In the genomic region with DNA sequence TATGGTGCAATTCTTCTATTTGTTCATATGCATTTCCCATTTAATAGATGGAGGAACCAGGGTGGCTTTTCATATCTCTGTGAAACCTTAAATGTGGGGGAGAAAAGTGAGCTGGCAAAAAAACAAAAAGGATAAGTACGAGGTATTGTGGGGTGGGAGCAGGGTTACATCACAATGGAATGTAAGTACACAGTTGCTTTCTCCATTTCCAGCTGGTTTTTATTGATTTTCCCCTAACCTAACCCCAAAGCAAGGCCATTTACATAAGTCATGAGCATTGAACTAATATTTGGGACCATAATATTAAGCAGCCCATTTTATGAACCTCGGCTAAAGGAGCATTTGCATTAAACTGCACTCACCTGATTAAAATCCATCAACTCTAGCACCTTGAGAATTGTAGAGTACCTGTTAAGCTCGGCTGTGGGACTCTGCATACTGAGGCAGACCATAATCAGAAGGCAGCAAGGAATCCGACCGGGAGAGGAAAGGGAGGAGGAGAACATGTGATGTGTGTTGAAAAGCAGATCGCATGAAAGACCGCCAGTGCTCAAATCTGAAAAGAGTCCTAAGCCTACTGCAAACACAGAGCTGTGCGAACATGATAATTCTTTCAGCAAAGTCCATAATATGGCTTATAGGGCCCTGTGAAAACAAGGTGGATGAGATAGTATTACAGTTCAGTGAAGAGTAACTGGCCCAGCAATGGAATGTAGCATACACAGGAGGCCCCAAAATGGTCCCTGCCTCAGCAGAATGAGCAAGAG, we compare ENCODE assay signal across 20 cellular contexts.
DNase-seq lines count a peak whose midpoint lies in the region; ATAC-seq and TF ChIP-seq lines count a peak whose summit lies in the region.
"Had no signal": no experiment of that assay in that cellular context is flagged by ENCODE, and none has a peak within 500 bp of the region (broad histone marks: within the 10 kb centered on the region; RNA-seq: fewer than 3 reads in every experiment).

No MANE protein-coding gene starts in this region.

- ATAC-seq in GM18519 (IDR thresholded peaks at IDR 0.05; ENCODE audit: low FRiP score, unreplicated experiment) (no peak), left lobe of liver (no peak)
- ATAC-seq: CD8-positive, alpha-beta T cell; GM12878 had no signal

- H3K4me1 Mint-ChIP-seq in Caco-2 (ENCODE audit: low read depth, unreplicated experiment), result peaks cover 8% of the 10 kb centered on the region
- H3K4me1 Mint-ChIP-seq in progenitor cell of endocrine pancreas (ENCODE audit: low read depth), result peaks cover 12% of the 10 kb centered on the region
- H3K4me1 Mint-ChIP-seq: B cell had no signal

- no peaks in the 10 kb centered on the region for H3K27me3 ChIP-seq in Caco-2 (replicated peaks; ENCODE audit: control insufficient read depth, insufficient read depth, low read length)
- H3K27me3 ChIP-seq: BLaER1 treated with 17β-estradiol and CSF1 and Interleukin-3, amounts not matched to agents 10 nM and 100 nM had no signal

- CTCF ChIA-PET in Caco-2 (lab: Charles Lee), result interaction anchor here (1.0 kb wide), 2 partner anchors 18 to 155 kb away, joined by 3 read pairs; no protein-coding TSS in a partner anchor

- TF ChIP-seq CTCF in Caco-2 (IDR thresholded peaks at IDR 0.05; ENCODE audit: insufficient read depth in 1 of 2, low read depth in 1 of 2, low read length in 1 of 2, severe bottlenecking in 1 of 2, unreplicated experiment in 1 of 2) (no peak), fibroblast of pulmonary artery (IDR thresholded peaks at IDR 0.05; ENCODE audit: low read length, missing control alignments) (no peak), progenitor cell of endocrine pancreas (IDR thresholded peaks at IDR 0.05; ENCODE audit: unreplicated experiment) (no peak)

- no TSS peak for BruUV-seq in Caco-2 (replicated peaks; lab: Mats Ljungman, UMichigan)

- DNase-seq in Caco-2, result peak; percentile 60 to 63
- peak; percentile 69 for DNase-seq in NCI-H146 (lab: John Stamatoyannopoulos, UW)
- peak; percentile 6 for DNase-seq in fibroblast of pulmonary artery (ENCODE audit: low read depth)
- DNase-seq in progenitor cell of endocrine pancreas (ENCODE audit: low spot score, unreplicated experiment), result no peak
- no peak for DNase-seq in NCI-H2171 (lab: John Stamatoyannopoulos, UW)
- no peak for DNase-seq in left lobe of liver (ENCODE audit: low spot score)
- DNase-seq: 8988T; CD8-positive, alpha-beta T cell; DMS 273 treated with DMSO at 0.1 percent for 48 hours; DMS53; DND-41; EL; GM23248; HCEC 1CT; HFFc6; IMR-90 had no signal

- H3K9me3 Mint-ChIP-seq in Caco-2 (ENCODE audit: unreplicated experiment) (peaks cover 12% of the 10 kb centered on the region), progenitor cell of endocrine pancreas (ENCODE audit: low read depth) (peaks cover 2% of the 10 kb centered on the region)
- H3K9me3 Mint-ChIP-seq: HFFc6 had no signal

- H3K27me3 Mint-ChIP-seq in Caco-2 (ENCODE audit: insufficient read depth, unreplicated experiment) (no peaks in the 10 kb centered on the region), progenitor cell of endocrine pancreas (no peaks in the 10 kb centered on the region)
- H3K27me3 Mint-ChIP-seq: B cell had no signal

- no peaks in the 10 kb centered on the region for H3K36me3 ChIP-seq in Caco-2 (ENCODE audit: control insufficient read depth, insufficient read depth, low read length)
- H3K36me3 ChIP-seq: BLaER1 treated with 17β-estradiol and CSF1 and Interleukin-3, amounts not matched to agents 10 nM and 100 nM had no signal

- POLR2A ChIA-PET in Caco-2 (lab: Charles Lee), result no interaction called here

- H3K4me1 ChIP-seq in Caco-2, result peaks cover 34% of the 10 kb centered on the region

- H3K4me3 Mint-ChIP-seq in Caco-2 (ENCODE audit: unreplicated experiment) (peak overlapping the region; percentile 23), progenitor cell of endocrine pancreas (ENCODE audit: low read depth) (no peak overlapping the region)
- H3K4me3 Mint-ChIP-seq: B cell; CD8-positive, alpha-beta T cell; HFFc6 had no signal

- intact Hi-C loops in Caco-2 (cut with micrococcal nuclease; ENCODE audit: unreplicated experiment), result loop anchor here (1.0 to 2.0 kb wide), 3 partner anchors 45 to 229 kb away; no protein-coding TSS in a partner anchor

- H3K27ac Mint-ChIP-seq in Caco-2 (ENCODE audit: unreplicated experiment) (peak overlapping the region; percentile 54), progenitor cell of endocrine pancreas (peak overlapping the region; percentile 4)
- H3K27ac Mint-ChIP-seq: B cell; CD8-positive, alpha-beta T cell; HFFc6 had no signal

- H3K4me3 ChIP-seq in Caco-2 (ENCODE audit: low read depth, low read length) (no peak overlapping the region), fibroblast of pulmonary artery (replicated peaks; ENCODE audit: low read depth, low read length) (no peak overlapping the region)
- H3K4me3 ChIP-seq: BLaER1 treated with 17β-estradiol and CSF1 and Interleukin-3, amounts not matched to agents 10 nM and 100 nM; GM12878; GM23248 had no signal

- H3K36me3 Mint-ChIP-seq in Caco-2 (ENCODE audit: insufficient read depth, unreplicated experiment) (no peaks in the 10 kb centered on the region), progenitor cell of endocrine pancreas (ENCODE audit: insufficient read depth) (no peaks in the 10 kb centered on the region)
- H3K36me3 Mint-ChIP-seq: CD8-positive, alpha-beta T cell had no signal

- no peaks in the 10 kb centered on the region for H3K9me3 ChIP-seq in Caco-2
- H3K9me3 ChIP-seq: BLaER1 treated with 17β-estradiol and CSF1 and Interleukin-3, amounts not matched to agents 10 nM and 100 nM had no signal

Comparison
In these comparisons a context has a peak if more than half of its experiments do, and no peak if none do; other contexts are left out.
1. DNase-seq: peak in Caco-2 (2 of 2), NCI-H146 (single experiment) and fibroblast of pulmonary artery (single experiment); none in progenitor cell of endocrine pancreas (single experiment), NCI-H2171 (single experiment) and left lobe of liver (single experiment).